Comparison of ENCODE assay signal across 1 cellular context in the genomic region with DNA sequence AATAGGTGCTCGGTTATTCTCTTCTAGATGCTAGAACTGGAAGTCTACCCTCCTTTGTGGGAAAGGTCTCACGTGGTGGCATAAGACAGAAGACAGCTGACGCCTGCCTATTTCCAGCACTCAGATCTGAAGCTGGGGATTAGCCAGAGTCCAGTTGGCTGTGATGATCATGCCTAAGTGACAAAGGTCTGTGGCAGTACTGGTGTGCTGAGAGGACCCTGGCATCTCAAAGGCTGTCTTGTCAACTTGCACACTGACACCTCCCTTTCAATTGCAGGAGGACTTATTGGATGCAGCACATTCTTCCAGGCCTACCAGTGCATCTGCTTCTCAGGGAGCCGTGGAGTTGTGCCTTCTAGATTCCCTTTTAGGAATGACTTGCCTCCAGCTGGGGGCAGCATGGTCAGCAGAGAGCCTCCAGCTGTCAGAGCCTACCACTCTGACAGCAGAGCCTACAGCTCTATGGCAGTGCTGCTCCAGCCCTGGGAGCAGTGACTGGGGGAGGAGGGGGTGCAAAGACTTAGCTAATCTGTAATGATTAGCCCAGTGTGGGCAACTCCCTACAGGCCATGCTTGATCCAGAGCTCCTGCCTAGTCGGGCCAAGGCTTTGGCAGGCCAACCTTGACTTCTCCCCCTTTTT.
A peak's percentile ranks its signal among the peaks of the same experiment; 100 is the strongest.
TF ChIP-seq lines count a peak whose summit lies in the region.

No MANE protein-coding gene starts in this region.

TF ChIP-seq in HepG2, 621 proteins besides CTCF, POLR2A, EP300 and RAD21:
- TF ChIP-seq, protein P1, sequence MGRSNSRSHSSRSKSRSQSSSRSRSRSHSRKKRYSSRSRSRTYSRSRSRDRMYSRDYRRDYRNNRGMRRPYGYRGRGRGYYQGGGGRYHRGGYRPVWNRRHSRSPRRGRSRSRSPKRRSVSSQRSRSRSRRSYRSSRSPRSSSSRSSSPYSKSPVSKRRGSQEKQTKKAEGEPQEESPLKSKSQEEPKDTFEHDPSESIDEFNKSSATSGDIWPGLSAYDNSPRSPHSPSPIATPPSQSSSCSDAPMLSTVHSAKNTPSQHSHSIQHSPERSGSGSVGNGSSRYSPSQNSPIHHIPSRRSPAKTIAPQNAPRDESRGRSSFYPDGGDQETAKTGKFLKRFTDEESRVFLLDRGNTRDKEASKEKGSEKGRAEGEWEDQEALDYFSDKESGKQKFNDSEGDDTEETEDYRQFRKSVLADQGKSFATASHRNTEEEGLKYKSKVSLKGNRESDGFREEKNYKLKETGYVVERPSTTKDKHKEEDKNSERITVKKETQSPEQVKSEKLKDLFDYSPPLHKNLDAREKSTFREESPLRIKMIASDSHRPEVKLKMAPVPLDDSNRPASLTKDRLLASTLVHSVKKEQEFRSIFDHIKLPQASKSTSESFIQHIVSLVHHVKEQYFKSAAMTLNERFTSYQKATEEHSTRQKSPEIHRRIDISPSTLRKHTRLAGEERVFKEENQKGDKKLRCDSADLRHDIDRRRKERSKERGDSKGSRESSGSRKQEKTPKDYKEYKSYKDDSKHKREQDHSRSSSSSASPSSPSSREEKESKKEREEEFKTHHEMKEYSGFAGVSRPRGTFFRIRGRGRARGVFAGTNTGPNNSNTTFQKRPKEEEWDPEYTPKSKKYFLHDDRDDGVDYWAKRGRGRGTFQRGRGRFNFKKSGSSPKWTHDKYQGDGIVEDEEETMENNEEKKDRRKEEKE (IDR thresholded peaks at IDR 0.05) = no peak
- TF ChIP-seq MXD4 (CRISPR knock-in tag; IDR thresholded peaks at IDR 0.05) (no peak), STAG1 (CRISPR knock-in tag; IDR thresholded peaks at IDR 0.05) (peak; percentile 26), SALL1 (CRISPR knock-in tag; IDR thresholded peaks at IDR 0.05) (no peak), KLF12 (CRISPR knock-in tag; IDR thresholded peaks at IDR 0.05; ENCODE audit: borderline replicate concordance) (no peak)
- TF ChIP-seq, protein P2, sequence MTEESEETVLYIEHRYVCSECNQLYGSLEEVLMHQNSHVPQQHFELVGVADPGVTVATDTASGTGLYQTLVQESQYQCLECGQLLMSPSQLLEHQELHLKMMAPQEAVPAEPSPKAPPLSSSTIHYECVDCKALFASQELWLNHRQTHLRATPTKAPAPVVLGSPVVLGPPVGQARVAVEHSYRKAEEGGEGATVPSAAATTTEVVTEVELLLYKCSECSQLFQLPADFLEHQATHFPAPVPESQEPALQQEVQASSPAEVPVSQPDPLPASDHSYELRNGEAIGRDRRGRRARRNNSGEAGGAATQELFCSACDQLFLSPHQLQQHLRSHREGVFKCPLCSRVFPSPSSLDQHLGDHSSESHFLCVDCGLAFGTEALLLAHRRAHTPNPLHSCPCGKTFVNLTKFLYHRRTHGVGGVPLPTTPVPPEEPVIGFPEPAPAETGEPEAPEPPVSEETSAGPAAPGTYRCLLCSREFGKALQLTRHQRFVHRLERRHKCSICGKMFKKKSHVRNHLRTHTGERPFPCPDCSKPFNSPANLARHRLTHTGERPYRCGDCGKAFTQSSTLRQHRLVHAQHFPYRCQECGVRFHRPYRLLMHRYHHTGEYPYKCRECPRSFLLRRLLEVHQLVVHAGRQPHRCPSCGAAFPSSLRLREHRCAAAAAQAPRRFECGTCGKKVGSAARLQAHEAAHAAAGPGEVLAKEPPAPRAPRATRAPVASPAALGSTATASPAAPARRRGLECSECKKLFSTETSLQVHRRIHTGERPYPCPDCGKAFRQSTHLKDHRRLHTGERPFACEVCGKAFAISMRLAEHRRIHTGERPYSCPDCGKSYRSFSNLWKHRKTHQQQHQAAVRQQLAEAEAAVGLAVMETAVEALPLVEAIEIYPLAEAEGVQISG (CRISPR knock-in tag; IDR thresholded peaks at IDR 0.05) = peak; percentile 83
- TF ChIP-seq, protein P3, sequence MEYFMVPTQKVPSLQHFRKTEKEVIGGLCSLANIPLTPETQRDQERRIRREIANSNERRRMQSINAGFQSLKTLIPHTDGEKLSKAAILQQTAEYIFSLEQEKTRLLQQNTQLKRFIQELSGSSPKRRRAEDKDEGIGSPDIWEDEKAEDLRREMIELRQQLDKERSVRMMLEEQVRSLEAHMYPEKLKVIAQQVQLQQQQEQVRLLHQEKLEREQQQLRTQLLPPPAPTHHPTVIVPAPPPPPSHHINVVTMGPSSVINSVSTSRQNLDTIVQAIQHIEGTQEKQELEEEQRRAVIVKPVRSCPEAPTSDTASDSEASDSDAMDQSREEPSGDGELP (IDR thresholded peaks at IDR 0.05; ENCODE audit: borderline replicate concordance, low read depth) = peak; percentile 21; the same call in 1 of the 2 replicates
TF ChIP-seq in HepG2: peak in this region for 3.
